Comparison of ENCODE assay signal across 6 cellular contexts in genomic region chr11:67392182-67392715, GRCh38. TPM values are rescaled to one million over a fixed set of nuclear protein-coding genes. Genes with fewer than 3 reads are reported as not detected.
A peak's percentile ranks its signal among the peaks of the same experiment; 100 is the strongest.
DNase-seq lines count a peak whose midpoint lies in the region; ATAC-seq lines count a peak whose summit lies in the region.

No MANE protein-coding gene starts in this region.

- peak overlapping the region; percentile 89 for H3K4me3 Mint-ChIP-seq in activated T-helper 2 cell treated with anti-CD3 and anti-CD28 coated beads, Interferon-gamma antibody, Interleukin-2, Interleukin-4, amounts not matched to agents 10 μg/mL and 5 μg/mL and 100 μg/mL, durations not matched to agents 14 hours and 24 hours and 36 hours (ENCODE audit: low read depth)
- H3K4me3 Mint-ChIP-seq in naive B cell, result peak overlapping the region; percentile 79 to 93 (median 90)

- H3K27ac Mint-ChIP-seq in activated T-helper 2 cell treated with anti-CD3 and anti-CD28 coated beads, Interferon-gamma antibody, Interleukin-2, Interleukin-4, amounts not matched to agents 10 μg/mL and 5 μg/mL and 100 μg/mL, durations not matched to agents 14 hours and 24 hours and 36 hours, result peak overlapping the region; percentile 52
- H3K27ac Mint-ChIP-seq in naive B cell, result peak overlapping the region in 3 of 6 donors; percentile 60 to 86 (median 80)

- H3K4me1 Mint-ChIP-seq in activated T-helper 2 cell treated with anti-CD3 and anti-CD28 coated beads, Interferon-gamma antibody, Interleukin-2, Interleukin-4, amounts not matched to agents 10 μg/mL and 5 μg/mL and 100 μg/mL, durations not matched to agents 14 hours and 24 hours and 36 hours (ENCODE audit: low read depth), result peaks cover 32% of the 10 kb centered on the region
- peaks cover 45 to 57% (median 51%) of the 10 kb centered on the region in 3 donors for H3K4me1 Mint-ChIP-seq in naive B cell

- H3K27me3 Mint-ChIP-seq in activated T-helper 2 cell treated with anti-CD3 and anti-CD28 coated beads, Interferon-gamma antibody, Interleukin-2, Interleukin-4, amounts not matched to agents 10 μg/mL and 5 μg/mL and 100 μg/mL, durations not matched to agents 14 hours and 24 hours and 36 hours (ENCODE audit: low read depth), result no peaks in the 10 kb centered on the region
- H3K27me3 Mint-ChIP-seq in naive B cell, result no peaks in the 10 kb centered on the region

- DNase-seq in activated T-helper 2 cell treated with anti-CD3 and anti-CD28 coated beads, Interferon-gamma antibody, Interleukin-2, Interleukin-4, amounts not matched to agents 10 μg/mL and 5 μg/mL and 100 μg/mL, durations not matched to agents 14 hours and 24 hours and 36 hours (ENCODE audit: low spot score), result no peak
- DNase-seq in naive B cell (no peak), NCI-H2029 treated with DMSO at 0.1 percent for 48 hours (lab: John Stamatoyannopoulos, UW) (no peak), hypothalamus (lab: John Stamatoyannopoulos, UW) (no peak)
- DNase-seq in effector CD4-positive, alpha-beta T cell, result no peak

- peaks cover 25% of the 10 kb centered on the region for H3K36me3 Mint-ChIP-seq in activated T-helper 2 cell treated with anti-CD3 and anti-CD28 coated beads, Interferon-gamma antibody, Interleukin-2, Interleukin-4, amounts not matched to agents 10 μg/mL and 5 μg/mL and 100 μg/mL, durations not matched to agents 14 hours and 24 hours and 36 hours (ENCODE audit: low read depth)
- H3K36me3 Mint-ChIP-seq in naive B cell, result no peaks in the 10 kb centered on the region

- intact Hi-C loops in activated T-helper 2 cell treated with anti-CD3 and anti-CD28 coated beads, Interferon-gamma antibody, Interleukin-2, Interleukin-4, amounts not matched to agents 10 μg/mL and 5 μg/mL and 100 μg/mL, durations not matched to agents 14 hours and 24 hours and 36 hours (cut with micrococcal nuclease), result loop anchor here (5.0 kb wide), 1 partner anchor 130 kb away; no protein-coding TSS in a partner anchor

- H3K9me3 Mint-ChIP-seq in activated T-helper 2 cell treated with anti-CD3 and anti-CD28 coated beads, Interferon-gamma antibody, Interleukin-2, Interleukin-4, amounts not matched to agents 10 μg/mL and 5 μg/mL and 100 μg/mL, durations not matched to agents 14 hours and 24 hours and 36 hours, result no peaks in the 10 kb centered on the region
- H3K9me3 Mint-ChIP-seq in naive B cell, result no peaks in the 10 kb centered on the region

- ATAC-seq in GM21528 (IDR thresholded peaks at IDR 0.05; ENCODE audit: low FRiP score, unreplicated experiment) (peak; percentile 2), naive B cell (ENCODE audit: low read depth in 2 of 2) (peak; percentile 2 to 7)

RNA-seq across cellular contexts. Expression of gene RAD9A, which starts 0.5 kb away (rescaled TPM):
- total RNA-seq in activated T-helper 2 cell treated with anti-CD3 and anti-CD28 coated beads, Interferon-gamma antibody, Interleukin-2, Interleukin-4, amounts not matched to agents 10 μg/mL and 5 μg/mL and 100 μg/mL, durations not matched to agents 14 hours and 24 hours and 36 hours, result 32.1 and 34.1 TPM in 2 replicates
- polyA plus RNA-seq in naive B cell (ENCODE audit: low read depth in 6 of 6), result 10 to 100 TPM in 4 of 6 donors, 1 to 10 TPM in 2; 6.7 to 17.5 (median 11.0) TPM

RNA-seq across cellular contexts. Expression of gene PPP1CA, which starts 9.4 kb away (rescaled TPM):
- 250 and 262 TPM in 2 replicates for total RNA-seq in activated T-helper 2 cell treated with anti-CD3 and anti-CD28 coated beads, Interferon-gamma antibody, Interleukin-2, Interleukin-4, amounts not matched to agents 10 μg/mL and 5 μg/mL and 100 μg/mL, durations not matched to agents 14 hours and 24 hours and 36 hours
- 100 to 1,000 TPM; 492 to 795 (median 530) TPM for polyA plus RNA-seq in naive B cell (ENCODE audit: low read depth in 6 of 6)

RNA-seq across cellular contexts. Expression of gene TBC1D10C, which starts 11.6 kb away (rescaled TPM):
- total RNA-seq in activated T-helper 2 cell treated with anti-CD3 and anti-CD28 coated beads, Interferon-gamma antibody, Interleukin-2, Interleukin-4, amounts not matched to agents 10 μg/mL and 5 μg/mL and 100 μg/mL, durations not matched to agents 14 hours and 24 hours and 36 hours, result 112 and 118 TPM in 2 replicates
- polyA plus RNA-seq in naive B cell (ENCODE audit: low read depth in 6 of 6), result 100 to 1,000 TPM; 190 to 304 (median 239) TPM

RNA-seq across cellular contexts. Expression of gene CLCF1, which starts 18.9 kb away (rescaled TPM):
- 2.9 and 3.0 TPM in 2 replicates for total RNA-seq in activated T-helper 2 cell treated with anti-CD3 and anti-CD28 coated beads, Interferon-gamma antibody, Interleukin-2, Interleukin-4, amounts not matched to agents 10 μg/mL and 5 μg/mL and 100 μg/mL, durations not matched to agents 14 hours and 24 hours and 36 hours
- polyA plus RNA-seq in naive B cell (ENCODE audit: low read depth in 6 of 6), result 10 to 100 TPM in 1 of 6 donors, 1 to 10 TPM in 5; 5.3 to 10.4 (median 7.7) TPM

RNA-seq across cellular contexts. Expression of gene CARNS1, which starts 23.2 kb away (rescaled TPM):
- 0.51 and 0.68 TPM in 2 replicates for total RNA-seq in activated T-helper 2 cell treated with anti-CD3 and anti-CD28 coated beads, Interferon-gamma antibody, Interleukin-2, Interleukin-4, amounts not matched to agents 10 μg/mL and 5 μg/mL and 100 μg/mL, durations not matched to agents 14 hours and 24 hours and 36 hours
- polyA plus RNA-seq in naive B cell (ENCODE audit: low read depth in 6 of 6), result 1 to 10 TPM in 5 of 6 donors, under 1 TPM in 1; 0.80 to 2.9 (median 1.7) TPM
